16 cellular contexts compared by ENCODE assay signal in the genomic region with DNA sequence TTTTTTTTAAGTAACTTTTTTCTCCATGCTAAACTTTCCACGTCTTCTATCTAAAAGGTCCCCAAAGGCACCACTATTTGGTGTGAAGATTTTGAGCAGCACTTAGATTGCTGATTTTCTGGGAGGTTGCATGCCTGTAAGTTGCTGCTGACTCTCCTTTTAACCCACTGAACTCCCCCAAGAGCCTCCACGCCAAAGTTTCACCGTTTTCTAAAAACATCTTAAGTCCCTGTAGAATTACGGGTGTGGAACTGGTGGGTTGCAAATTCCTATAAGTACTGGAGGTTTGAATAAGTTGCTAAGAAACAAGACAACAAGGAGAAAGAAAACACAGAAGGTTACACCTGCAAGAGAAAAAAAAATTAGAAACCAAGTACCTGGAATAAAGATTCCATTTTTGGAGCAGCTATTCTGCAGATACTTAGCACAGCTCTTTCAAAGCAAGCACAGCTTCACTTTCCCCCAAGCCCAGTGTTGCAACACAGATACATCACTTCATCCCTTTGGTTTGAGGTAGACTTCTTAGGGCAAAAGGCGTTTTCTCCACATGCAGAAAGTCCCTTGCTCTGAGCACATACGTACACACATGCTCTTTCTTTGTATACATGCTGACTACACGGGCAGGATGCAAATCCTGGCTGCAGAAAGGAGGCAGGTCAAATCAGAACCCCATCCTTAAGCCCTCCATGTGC. TPM values are rescaled to one million over a fixed set of nuclear protein-coding genes. Genes with fewer than 3 reads are reported as not detected.
DNase-seq lines count a peak whose midpoint lies in the region; ATAC-seq and TF ChIP-seq lines count a peak whose summit lies in the region.
"Had no signal": no experiment of that assay in that cellular context is flagged by ENCODE, and none has a peak within 500 bp of the region (broad histone marks: within the 10 kb centered on the region; RNA-seq: fewer than 3 reads in every experiment).

No MANE protein-coding gene starts in this region.

- H3K9me3 Mint-ChIP-seq in GM23338 (no peaks in the 10 kb centered on the region), WTC11 (no peaks in the 10 kb centered on the region)

- no peaks in the 10 kb centered on the region for H3K36me3 ChIP-seq in GM23338 (ENCODE audit: insufficient read depth)
- H3K36me3 ChIP-seq in sigmoid colon: peaks cover 0 to 28% (median 8%) of the 10 kb centered on the region in 4 donors

- H2AFZ ChIP-seq in GM23338: no peak overlapping the region

- POLR2A ChIA-PET in WTC11 (lab: Charles Lee): interaction anchor here (0.6 kb wide), 1 partner anchor 27 kb away, joined by 3 read pairs; no protein-coding TSS in a partner anchor

- CTCF ChIA-PET in WTC11 (lab: Charles Lee): interaction anchor here (0.7 kb wide), 1 partner anchor 117 kb away, joined by 4 read pairs; no protein-coding TSS in a partner anchor

- H3K79me2 ChIP-seq in GM23338 (replicated peaks; ENCODE audit: insufficient read depth): peaks cover 86% of the 10 kb centered on the region

- no peak for TF ChIP-seq EP300 in sigmoid colon (IDR thresholded peaks at IDR 0.05)

- no peaks in the 10 kb centered on the region for H4K20me1 ChIP-seq in GM23338 (replicated peaks; ENCODE audit: insufficient read depth)

- H3K4me1 ChIP-seq in GM23338 (ENCODE audit: insufficient read depth): peaks cover 63% of the 10 kb centered on the region
- H3K4me1 ChIP-seq in sigmoid colon: peaks cover 0 to 73% (median 57%) of the 10 kb centered on the region in 4 donors

- peaks cover 76% of the 10 kb centered on the region for H3K4me1 Mint-ChIP-seq in GM23338
- peaks cover 75% of the 10 kb centered on the region for H3K4me1 Mint-ChIP-seq in WTC11

- ATAC-seq in GM23338 (no peak), WTC11 (no peak), HG03045 (IDR thresholded peaks at IDR 0.05; ENCODE audit: unreplicated experiment) (no peak)
- ATAC-seq: activated CD4-positive, CD25-positive, alpha-beta regulatory T cell treated with anti-CD3 and anti-CD28 coated beads, Interleukin-2, amount 50 U/mL, for 24 hours; mucosa of descending colon had no signal

- H3K27ac Mint-ChIP-seq in GM23338: peak overlapping the region; percentile 37; the same call in 1 of the 2 replicates
- peak overlapping the region; percentile 76; the same call in 1 of the 2 replicates for H3K27ac Mint-ChIP-seq in WTC11

- H3K4me3 ChIP-seq in GM23338 (no peak overlapping the region), sigmoid colon (no peak overlapping the region)
- H3K4me3 ChIP-seq: mucosa of descending colon had no signal

- no peak for TF ChIP-seq CTCF in GM23338 (conservative IDR thresholded peaks at IDR 0.05; ENCODE audit: low read depth in 2 of 2)
- no peak for TF ChIP-seq CTCF in WTC11 (IDR thresholded peaks at IDR 0.05)
- TF ChIP-seq CTCF in sigmoid colon (IDR thresholded peaks at IDR 0.05): no peak

- H3K27me3 ChIP-seq in GM23338 (ENCODE audit: insufficient read depth) (peaks cover 8% of the 10 kb centered on the region; the same call in 1 of the 2 replicates), sigmoid colon (no peaks in the 10 kb centered on the region)

- no peaks in the 10 kb centered on the region for H3K9me2 ChIP-seq in GM23338 (ENCODE audit: insufficient read depth)

- H3K4me2 ChIP-seq in GM23338: 0 out of 2 replicates have a peak overlapping the region, but pooled peaks have one; percentile 34

- intact Hi-C loops in sigmoid colon (cut with DNase I): no loop called here

- no peak for TF ChIP-seq POLR2A in sigmoid colon (IDR thresholded peaks at IDR 0.05)

- DNase-seq in GM23338 (ENCODE audit: low spot score): no peak
- DNase-seq in WTC11 (ENCODE audit: low spot score): no peak
- DNase-seq in iris pigment epithelial cell (ENCODE audit: low read depth): peak; percentile 45
- DNase-seq in sigmoid colon: no peak
- no peak for DNase-seq in SIG-M5 (lab: John Stamatoyannopoulos, UW)
- DNase-seq in stimulated activated naive CD4-positive, alpha-beta T cell (lab: John Stamatoyannopoulos, UW): no peak
- DNase-seq: activated gamma-delta T cell treated with Interleukin-2 at 50 U/mL for 16 hours, AML-193, GDM1, mucosa of descending colon, NCI-H1694, NCI-H345, posterior cingulate gyrus, SHP77 had no signal

- H3K36me3 Mint-ChIP-seq in GM23338 (ENCODE audit: low read depth) (peaks cover 50% of the 10 kb centered on the region), WTC11 (peaks cover 19% of the 10 kb centered on the region)

- H3F3A ChIP-seq in GM23338 (replicated peaks; ENCODE audit: low read depth): no peaks in the 10 kb centered on the region

- no peaks in the 10 kb centered on the region for H3K9me3 ChIP-seq in sigmoid colon
- H3K9me3 ChIP-seq: mucosa of descending colon had no signal

- H3K27ac ChIP-seq in GM23338 (ENCODE audit: low read depth) (no peak overlapping the region), sigmoid colon (peak overlapping the region in 3 of 4 donors; percentile 35 to 96 (median 87))

- H3K4me3 Mint-ChIP-seq in GM23338: no peak overlapping the region; the same call in 2 of the 3 replicates
- H3K4me3 Mint-ChIP-seq in WTC11: no peak overlapping the region

- H3K27me3 Mint-ChIP-seq in GM23338 (ENCODE audit: insufficient read depth, low read depth, poor library complexity): peaks cover 20% of the 10 kb centered on the region
- no peaks in the 10 kb centered on the region for H3K27me3 Mint-ChIP-seq in WTC11 (ENCODE audit: low read depth)

- 85 to 87% methylated on average over 7 of the region's 7 CpGs for WGBS in sigmoid colon, 2 donors

TF ChIP-seq in GM23338, 12 proteins besides CTCF, POLR2A, EP300 and RAD21:
- TF ChIP-seq STAT1 (IDR thresholded peaks at IDR 0.05; ENCODE audit: unreplicated experiment): no peak
- no peak for TF ChIP-seq ZNF331 (CRISPR knock-in tag; IDR thresholded peaks at IDR 0.05; ENCODE audit: low read depth)
- TF ChIP-seq EZH2phosphoT487 (IDR thresholded peaks at IDR 0.05; ENCODE audit: unreplicated experiment): no peak
- no peak for TF ChIP-seq ETS1 (IDR thresholded peaks at IDR 0.05)
- no peak for TF ChIP-seq POLR2AphosphoS5 (IDR thresholded peaks at IDR 0.05; ENCODE audit: low read depth)
- no peak for TF ChIP-seq CREB1 (CRISPR knock-in tag; IDR thresholded peaks at IDR 0.05; ENCODE audit: low read depth)
- TF ChIP-seq ZNF114 (CRISPR knock-in tag; IDR thresholded peaks at IDR 0.05): no peak

TF ChIP-seq in WTC11, 78 proteins besides CTCF, POLR2A, EP300 and RAD21 (continues in another document):
- TF ChIP-seq TEAD1 (CRISPR knock-in tag; IDR thresholded peaks at IDR 0.05): no peak
- TF ChIP-seq PRDM15 (CRISPR knock-in tag; IDR thresholded peaks at IDR 0.05): no peak
- no peak for TF ChIP-seq ATF2 (CRISPR knock-in tag; IDR thresholded peaks at IDR 0.05; ENCODE audit: borderline replicate concordance, low read depth)
- no peak for TF ChIP-seq SP1 (CRISPR knock-in tag; conservative IDR thresholded peaks at IDR 0.05)

RNA-seq across cellular contexts. Expression of gene JAG1, which starts 5.0 kb away (rescaled TPM):
- 42.0 and 46.5 TPM in 2 replicates for total RNA-seq in GM23338 (2014; rRNA removed; shearing (Covaris generic))
- polyA plus RNA-seq in GM23338 (2016; fragmentation: Nextera tagmentation; extraction: Ambion mirVana): 7.1 and 9.7 TPM in 2 replicates
- total RNA-seq in WTC11 (2021): 38.3 to 45.2 TPM (median 41.6 TPM) in 3 replicates
- total RNA-seq in sigmoid colon: 10 to 100 TPM; 29.9 to 76.4 (median 53.1) TPM
- 10 to 100 TPM in 1 of 3 donors, 1 to 10 TPM in 2; 3.9 to 32.4 (median 4.2) TPM for polyA plus RNA-seq in sigmoid colon
